ENCODE assay signal across 8 cellular contexts in genomic region chr20:6008254-6008653, GRCh38. TPM values are rescaled to one million over a fixed set of nuclear protein-coding genes. Genes with fewer than 3 reads are reported as not detected.
A peak's percentile ranks its signal among the peaks of the same experiment; 100 is the strongest.
DNase-seq lines count a peak whose midpoint lies in the region; ATAC-seq lines count a peak whose summit lies in the region.

No MANE protein-coding gene starts in this region.

- H3K27ac ChIP-seq in cingulate gyrus (ENCODE audit: low read depth, low read length), result peak overlapping the region; percentile 39

- no peak for ATAC-seq in GM21717 (IDR thresholded peaks at IDR 0.05; ENCODE audit: unreplicated experiment)

- DNase-seq in Daoy (ENCODE audit: low read depth) (peak; percentile 60), NCI-H226 (peak; percentile 78), medulla oblongata (ENCODE audit: extremely low spot score) (peak; percentile 79), ureter (ENCODE audit: low spot score) (peak; percentile 49), NCI-H1930 (lab: John Stamatoyannopoulos, UW) (no peak)
- DNase-seq in activated CD4-positive, alpha-beta T cell treated with anti-CD3 and anti-CD28 coated beads, Interleukin-2, amount 50 U/mL, for 1 hour, result no peak

RNA-seq across cellular contexts. Expression of gene CRLS1, which starts 2.3 kb away (rescaled TPM):
- 54.5 and 80.8 TPM in 2 replicates for total RNA-seq in Daoy (2014; rRNA removed; shearing (Covaris generic))
- total RNA-seq in ureter, result 48.1 TPM

RNA-seq across cellular contexts. Expression of gene LRRN4, which starts 45.6 kb away (rescaled TPM):
- total RNA-seq in Daoy (2014; rRNA removed; shearing (Covaris generic)), result 0.15 and 0.86 TPM in 2 replicates
- not detected for total RNA-seq in ureter

RNA-seq across cellular contexts. Expression of gene MCM8, which starts 57.8 kb away (rescaled TPM):
- total RNA-seq in Daoy (2014; rRNA removed; shearing (Covaris generic)), result 38.0 and 43.8 TPM in 2 replicates
- total RNA-seq in ureter, result 6.0 TPM

RNA-seq across cellular contexts. Expression of gene TRMT6, which starts 57.9 kb away (rescaled TPM):
- total RNA-seq in Daoy (2014; rRNA removed; shearing (Covaris generic)), result 23.4 and 28.9 TPM in 2 replicates
- 19.1 TPM for total RNA-seq in ureter

Comparison
In these comparisons a context has a peak if more than half of its experiments do, and no peak if none do; other contexts are left out.
1. DNase-seq: peak in Daoy (single experiment), NCI-H226 (single experiment), medulla oblongata (single experiment) and ureter (single experiment); none in activated CD4-positive, alpha-beta T cell treated with anti-CD3 and anti-CD28 coated beads, Interleukin-2, amount 50 U/mL, for 1 hour (single experiment) and NCI-H1930 (0 of 2).